ENCODE assay signal across 1 cellular context in genomic region chr1:184753608-184754478, GRCh38.
A peak's percentile ranks its signal among the peaks of the same experiment; 100 is the strongest.
TF ChIP-seq lines count a peak whose summit lies in the region.

No MANE protein-coding gene starts in this region.

TF ChIP-seq in GM12878, 131 proteins besides CTCF, POLR2A, EP300 and RAD21 (continued from another document and continues in another):
- TF ChIP-seq PRDM15 (CRISPR knock-in tag; IDR thresholded peaks at IDR 0.05) (no peak), NR2C2 (IDR thresholded peaks at IDR 0.05; ENCODE audit: borderline replicate concordance, control insufficient read depth, insufficient read length, low read depth) (no peak), E4F1 (IDR thresholded peaks at IDR 0.05; ENCODE audit: borderline replicate concordance, partially characterized antibody) (no peak), ESRRA (IDR thresholded peaks at IDR 0.05; ENCODE audit: low read length) (no peak), SUPT20H (IDR thresholded peaks at IDR 0.05; ENCODE audit: borderline replicate concordance, control insufficient read depth, low read depth, low read length) (no peak), BCLAF1 (IDR thresholded peaks at IDR 0.05) (no peak), STAT1 (conservative IDR thresholded peaks at IDR 0.05) (no peak), RUNX3 (IDR thresholded peaks at IDR 0.05; ENCODE audit: low read length) (peak; percentile 48; the same call in 1 of the 2 replicates), E2F4 (IDR thresholded peaks at IDR 0.05; ENCODE audit: low read depth, low read length) (no peak; the same call in 1 of the 2 replicates), IKZF2 (IDR thresholded peaks at IDR 0.05) (peak in 1 of 2 experiments; percentile 16; a peak in 1 of 4 replicates), NR2F1 (conservative IDR thresholded peaks at IDR 0.05) (peak; percentile 41; the same call in 1 of the 2 replicates), TCF12 (IDR thresholded peaks at IDR 0.05; ENCODE audit: low read depth, low read length) (no peak), PKNOX1 (IDR thresholded peaks at IDR 0.05) (0 out of 2 replicates have a peak, but pooled peaks have one; percentile 24), HDAC2 (IDR thresholded peaks at IDR 0.05) (no peak), ATF3 (IDR thresholded peaks at IDR 0.05; ENCODE audit: borderline replicate concordance, extremely low read depth, low read depth, low read length) (no peak), POU2F2 (IDR thresholded peaks at IDR 0.05; ENCODE audit: borderline replicate concordance, low read depth, low read length) (no peak), CREB1 (IDR thresholded peaks at IDR 0.05; ENCODE audit: low read depth) (no peak), MYC (IDR thresholded peaks at IDR 0.05; ENCODE audit: insufficient read depth, insufficient read length, insufficient replicate concordance, low read length, severe bottlenecking) (peak; percentile 35), CREM (IDR thresholded peaks at IDR 0.05; ENCODE audit: low read depth) (peak; percentile 28; the same call in 1 of the 2 replicates), FOS (IDR thresholded peaks at IDR 0.05; ENCODE audit: borderline replicate concordance, extremely low read depth, insufficient read length) (no peak), TAF1 (IDR thresholded peaks at IDR 0.05; ENCODE audit: borderline replicate concordance, low read depth, low read length) (no peak), YY1 (IDR thresholded peaks at IDR 0.05; ENCODE audit: low read depth, low read length) (0 out of 2 replicates have a peak, but pooled peaks have one; percentile 62), MXI1 (IDR thresholded peaks at IDR 0.05; ENCODE audit: low read depth, low read length) (peak; percentile 16; the same call in 1 of the 2 replicates), BCL3 (IDR thresholded peaks at IDR 0.05; ENCODE audit: borderline replicate concordance, insufficient read depth, low read depth, low read length, poor library complexity, severe bottlenecking) (no peak), BCL11A (IDR thresholded peaks at IDR 0.05; ENCODE audit: low read depth, low read length) (no peak), MEF2B (IDR thresholded peaks at IDR 0.05; ENCODE audit: partially characterized antibody, poor library complexity, severe bottlenecking) (peak; percentile 6), KDM1A (IDR thresholded peaks at IDR 0.05; ENCODE audit: borderline replicate concordance) (no peak), ETV6 (conservative IDR thresholded peaks at IDR 0.05 in 1 of 2, IDR thresholded peaks at IDR 0.05 in 1 of 2; ENCODE audit: borderline replicate concordance in 1 of 2, low read depth in 1 of 2) (peak in 1 of 2 experiments; percentile 39; a peak in 1 of 4 replicates)
- TF ChIP-seq, protein P1, sequence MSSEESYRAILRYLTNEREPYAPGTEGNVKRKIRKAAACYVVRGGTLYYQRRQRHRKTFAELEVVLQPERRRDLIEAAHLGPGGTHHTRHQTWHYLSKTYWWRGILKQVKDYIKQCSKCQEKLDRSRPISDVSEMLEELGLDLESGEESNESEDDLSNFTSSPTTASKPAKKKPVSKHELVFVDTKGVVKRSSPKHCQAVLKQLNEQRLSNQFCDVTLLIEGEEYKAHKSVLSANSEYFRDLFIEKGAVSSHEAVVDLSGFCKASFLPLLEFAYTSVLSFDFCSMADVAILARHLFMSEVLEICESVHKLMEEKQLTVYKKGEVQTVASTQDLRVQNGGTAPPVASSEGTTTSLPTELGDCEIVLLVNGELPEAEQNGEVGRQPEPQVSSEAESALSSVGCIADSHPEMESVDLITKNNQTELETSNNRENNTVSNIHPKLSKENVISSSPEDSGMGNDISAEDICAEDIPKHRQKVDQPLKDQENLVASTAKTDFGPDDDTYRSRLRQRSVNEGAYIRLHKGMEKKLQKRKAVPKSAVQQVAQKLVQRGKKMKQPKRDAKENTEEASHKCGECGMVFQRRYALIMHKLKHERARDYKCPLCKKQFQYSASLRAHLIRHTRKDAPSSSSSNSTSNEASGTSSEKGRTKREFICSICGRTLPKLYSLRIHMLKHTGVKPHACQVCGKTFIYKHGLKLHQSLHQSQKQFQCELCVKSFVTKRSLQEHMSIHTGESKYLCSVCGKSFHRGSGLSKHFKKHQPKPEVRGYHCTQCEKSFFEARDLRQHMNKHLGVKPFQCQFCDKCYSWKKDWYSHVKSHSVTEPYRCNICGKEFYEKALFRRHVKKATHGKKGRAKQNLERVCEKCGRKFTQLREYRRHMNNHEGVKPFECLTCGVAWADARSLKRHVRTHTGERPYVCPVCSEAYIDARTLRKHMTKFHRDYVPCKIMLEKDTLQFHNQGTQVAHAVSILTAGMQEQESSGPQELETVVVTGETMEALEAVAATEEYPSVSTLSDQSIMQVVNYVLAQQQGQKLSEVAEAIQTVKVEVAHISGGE (CRISPR knock-in tag; IDR thresholded peaks at IDR 0.05) = no peak
- TF ChIP-seq, protein P2, sequence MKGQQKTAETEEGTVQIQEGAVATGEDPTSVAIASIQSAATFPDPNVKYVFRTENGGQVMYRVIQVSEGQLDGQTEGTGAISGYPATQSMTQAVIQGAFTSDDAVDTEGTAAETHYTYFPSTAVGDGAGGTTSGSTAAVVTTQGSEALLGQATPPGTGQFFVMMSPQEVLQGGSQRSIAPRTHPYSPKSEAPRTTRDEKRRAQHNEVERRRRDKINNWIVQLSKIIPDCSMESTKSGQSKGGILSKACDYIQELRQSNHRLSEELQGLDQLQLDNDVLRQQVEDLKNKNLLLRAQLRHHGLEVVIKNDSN (IDR thresholded peaks at IDR 0.05; ENCODE audit: borderline replicate concordance, extremely low read length, insufficient read depth, low read depth, low read length) = no peak
- TF ChIP-seq, protein P3, sequence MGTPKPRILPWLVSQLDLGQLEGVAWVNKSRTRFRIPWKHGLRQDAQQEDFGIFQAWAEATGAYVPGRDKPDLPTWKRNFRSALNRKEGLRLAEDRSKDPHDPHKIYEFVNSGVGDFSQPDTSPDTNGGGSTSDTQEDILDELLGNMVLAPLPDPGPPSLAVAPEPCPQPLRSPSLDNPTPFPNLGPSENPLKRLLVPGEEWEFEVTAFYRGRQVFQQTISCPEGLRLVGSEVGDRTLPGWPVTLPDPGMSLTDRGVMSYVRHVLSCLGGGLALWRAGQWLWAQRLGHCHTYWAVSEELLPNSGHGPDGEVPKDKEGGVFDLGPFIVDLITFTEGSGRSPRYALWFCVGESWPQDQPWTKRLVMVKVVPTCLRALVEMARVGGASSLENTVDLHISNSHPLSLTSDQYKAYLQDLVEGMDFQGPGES (IDR thresholded peaks at IDR 0.05) = no peak
